ENCODE assay signal across 21 cellular contexts in genomic region chr5:127555826-127556225, GRCh38. TPM values are rescaled to one million over a fixed set of nuclear protein-coding genes. Genes with fewer than 3 reads are reported as not detected.
A peak's percentile ranks its signal among the peaks of the same experiment; 100 is the strongest.
DNase-seq lines count a peak whose midpoint lies in the region; ATAC-seq, FAIRE-seq and TF ChIP-seq lines count a peak whose summit lies in the region.
"Had no signal": no experiment of that assay in that cellular context is flagged by ENCODE, and none has a peak within 500 bp of the region (broad histone marks: within the 10 kb centered on the region; RNA-seq: fewer than 3 reads in every experiment).

No MANE protein-coding gene starts in this region.

- H4K20me1 ChIP-seq in MM.1S (ENCODE audit: insufficient read depth, low read length) (no peaks in the 10 kb centered on the region), K562 (replicated peaks; ENCODE audit: control insufficient read depth, insufficient read depth, low read length) (no peaks in the 10 kb centered on the region)
- H4K20me1 ChIP-seq: BLaER1 had no signal

- DNase-seq in GM18507 (ENCODE audit: extremely low spot score, insufficient read length, low read depth) (no peak), MM.1S (peak; percentile 34), K562 (ENCODE audit: extremely low read depth in 1 of 4, low spot score in 3 of 4) (no peak), left lung (no peak), glomerular visceral epithelial cell (ENCODE audit: extremely low spot score) (no peak), GF-D8 (lab: John Stamatoyannopoulos, UW) (no peak)
- no peak for DNase-seq in activated effector memory CD4-positive, alpha-beta T cell treated with Interleukin-2 at 50 U/mL for 16 hours
- DNase-seq: CD8-positive, alpha-beta T cell; DMS79; HFFc6; NCI-H1092; NCI-H146; NCI-H2081 treated with DMSO at 0.1 percent for 48 hours; NCI-H510A treated with DMSO at 0.1 percent for 48 hours; NCI-H82; Peyer's patch; SK-N-SH had no signal

- peak overlapping the region; percentile 48; the same call in 1 of the 2 replicates for H3K27ac ChIP-seq in MM.1S (ENCODE audit: low read length)
- H3K27ac ChIP-seq in K562 (ENCODE audit: extremely low read depth, low read depth, low read length) = no peak overlapping the region
- H3K27ac ChIP-seq in left lung = peak overlapping the region in 1 of 2 donors; percentile 15
- H3K27ac ChIP-seq: BLaER1, Peyer's patch had no signal

- ATAC-seq in K562 = no peak
- ATAC-seq in left lung = peak; percentile 66
- ATAC-seq in GM18505 (IDR thresholded peaks at IDR 0.05; ENCODE audit: unreplicated experiment) = no peak
- ATAC-seq: CD8-positive, alpha-beta T cell; Right ventricle myocardium inferior had no signal

- peaks cover 12% of the 10 kb centered on the region; the same call in 1 of the 2 replicates for H3F3A ChIP-seq in MM.1S (ENCODE audit: insufficient read depth, low read length)

- TF ChIP-seq POLR2A in K562 (conservative IDR thresholded peaks at IDR 0.05) (no peak), GM18505 (IDR thresholded peaks at IDR 0.05; ENCODE audit: borderline replicate concordance, extremely low read depth, insufficient read depth, insufficient read length) (no peak)

- intact Hi-C loops in K562 (cut with micrococcal nuclease) = no loop called here
- intact Hi-C loops in left lung (cut with DNase I) = no loop called here

- in situ Hi-C loops in K562 (cut with MboI) = no loop called here

- H2AFZ ChIP-seq in MM.1S (ENCODE audit: low read length) (no peak overlapping the region), K562 (ENCODE audit: low read depth, low read length) (no peak overlapping the region)

- 6% methylated on average over 1 of the region's 1 CpG for WGBS in K562 (ENCODE audit: insufficient coverage, low coverage, missing lambda C conversion rate)

- H3K4me2 ChIP-seq in MM.1S (ENCODE audit: low read depth, low read length) = peak overlapping the region; percentile 51
- no peak overlapping the region for H3K4me2 ChIP-seq in K562 (ENCODE audit: insufficient read depth, low read length)
- H3K4me2 ChIP-seq: BLaER1, SK-N-SH had no signal

- H3K4me1 ChIP-seq in MM.1S (ENCODE audit: low read length) (peaks cover 45% of the 10 kb centered on the region), K562 (replicated peaks in 1 of 2; ENCODE audit: control insufficient read depth in 2 of 2, insufficient read depth in 2 of 2, low read length in 2 of 2) (no peaks in the 10 kb centered on the region), left lung (no peaks in the 10 kb centered on the region)
- H3K4me1 ChIP-seq: BLaER1, Peyer's patch had no signal

- TF ChIP-seq RAD21 in K562 (CRISPR knock-in tag; conservative IDR thresholded peaks at IDR 0.05 in 1 of 2, IDR thresholded peaks at IDR 0.05 in 1 of 2) = no peak

- H3K27me3 ChIP-seq in MM.1S (replicated peaks; ENCODE audit: insufficient read depth, low read length) = no peaks in the 10 kb centered on the region
- no peaks in the 10 kb centered on the region for H3K27me3 ChIP-seq in K562 (ENCODE audit: control insufficient read depth in 2 of 2, insufficient read depth in 2 of 2, low read length in 2 of 2)
- H3K27me3 ChIP-seq in left lung = no peaks in the 10 kb centered on the region
- H3K27me3 ChIP-seq: BLaER1, Peyer's patch had no signal

- H3K9me3 ChIP-seq in MM.1S (replicated peaks; ENCODE audit: insufficient read depth, low read length) (no peaks in the 10 kb centered on the region), K562 (replicated peaks; ENCODE audit: control insufficient read depth, insufficient read depth, low read depth, low read length) (no peaks in the 10 kb centered on the region), left lung (no peaks in the 10 kb centered on the region)
- H3K9me3 ChIP-seq: BLaER1, Peyer's patch, SK-N-SH had no signal

- CTCF ChIA-PET in K562 (lab: Yijun Ruan, JAX; ENCODE audit: low intra/inter-chr PET ratio) = no interaction called here

- BruUV-seq in K562 (replicated peaks; lab: Mats Ljungman, UMichigan) = no TSS peak

- H3K36me3 ChIP-seq in MM.1S (replicated peaks; ENCODE audit: insufficient read depth, low read length) (no peaks in the 10 kb centered on the region; the same call in 1 of the 2 replicates), K562 (ENCODE audit: control insufficient read depth, insufficient read depth, low read length) (peaks cover 36% of the 10 kb centered on the region; the same call in 2 of the 3 replicates), left lung (peaks cover 0 to 32% of the 10 kb centered on the region in 2 donors)

- TF ChIP-seq CTCF in MM.1S (IDR thresholded peaks at IDR 0.05; ENCODE audit: low read length) = no peak
- no peak for TF ChIP-seq CTCF in K562 (IDR thresholded peaks at IDR 0.05 in 2 of 3, conservative IDR thresholded peaks at IDR 0.05 in 1 of 3; ENCODE audit: insufficient read depth in 2 of 3, low read depth in 1 of 3, low read length in 3 of 3)
- TF ChIP-seq CTCF in left lung (IDR thresholded peaks at IDR 0.05) = no peak

- H3K79me2 ChIP-seq in MM.1S (ENCODE audit: low read length) = no peaks in the 10 kb centered on the region
- H3K79me2 ChIP-seq in K562 (ENCODE audit: control insufficient read depth, insufficient read depth, low read length) = no peaks in the 10 kb centered on the region

- no peaks in the 10 kb centered on the region for H3K9me2 ChIP-seq in MM.1S (replicated peaks; ENCODE audit: insufficient read depth, low read length)
- H3K9me2 ChIP-seq: SK-N-SH had no signal

- FAIRE-seq in GM18507 (lab: Jason Lieb, UNC) = peak; percentile 45
- FAIRE-seq in K562 (lab: Jason Lieb, UNC) = peak; percentile 46
- FAIRE-seq: D721Med had no signal

- POLR2A ChIA-PET in K562 (lab: Yijun Ruan, JAX) = no interaction called here

- TF ChIP-seq EP300 in K562 (IDR thresholded peaks at IDR 0.05; ENCODE audit: low read length) = no peak

- H3K9me1 ChIP-seq in K562 (ENCODE audit: control insufficient read depth, insufficient read depth, low read length) = no peaks in the 10 kb centered on the region

- H3K9ac ChIP-seq in MM.1S (ENCODE audit: low read length) (no peak overlapping the region), K562 (ENCODE audit: insufficient read depth in 1 of 2, low read depth in 2 of 2, low read length in 2 of 2) (no peak overlapping the region)
- H3K9ac ChIP-seq: BLaER1, SK-N-SH had no signal

- H3K4me3 ChIP-seq in MM.1S (ENCODE audit: low read length) = no peak overlapping the region
- no peak overlapping the region for H3K4me3 ChIP-seq in K562
- no peak overlapping the region for H3K4me3 ChIP-seq in left lung
- H3K4me3 ChIP-seq: BLaER1, Peyer's patch had no signal

TF ChIP-seq in K562, 482 proteins besides CTCF, POLR2A, EP300 and RAD21:
- TF ChIP-seq IFI16 (CRISPR knock-in tag; IDR thresholded peaks at IDR 0.05) = no peak

RNA-seq across cellular contexts. Expression of gene PRRC1, which starts 38.4 kb away (rescaled TPM):
- total RNA-seq in K562 (2011; cell fraction: chromatin; rRNA removed; ENCODE audit: low replicate concordance) = 53.6 and 122 TPM in 2 replicates
- total RNA-seq in K562 (2011; cell fraction: nucleolus; rRNA removed) = 36.7 and 44.0 TPM in 2 replicates
- total RNA-seq in K562 (2011; cell fraction: nucleoplasm; rRNA removed) = 65.5 and 95.0 TPM in 2 replicates
- total RNA-seq in K562 (2014; rRNA removed) (23.4 and 24.7 TPM in 2 replicates), K562 (2014; rRNA removed; fragmentation: Illumina TruSeq; extraction: Trizol) (39.1 and 39.2 TPM in 2 replicates), K562 (2015; rRNA removed; fragmentation: Illumina TruSeq; extraction: Trizol) (38.4 and 41.1 TPM in 2 replicates), K562 (2021) (48.0 and 51.4 TPM in 2 replicates), left lung (10 to 100 TPM; 57.5 to 74.4 TPM)
- polyA plus RNA-seq in K562 (2011; rRNA removed) (62.1 and 77.6 TPM in 2 replicates), K562 (2014; fragmentation: Illumina TruSeq; extraction: Trizol) (38.0 and 43.9 TPM in 2 replicates), K562 (2014; fragmentation: Nextera tagmentation; extraction: Ambion mirVana) (10 to 100 TPM; 44.3 to 68.7 TPM), K562 (2014; rRNA removed) (28.9 and 32.2 TPM in 2 replicates)
- 42.1 and 82.3 TPM in 2 replicates for polyA plus RNA-seq in K562 (2011; cell fraction: cytosol; rRNA removed)
- polyA plus RNA-seq in K562 (2011; cell fraction: nucleus; rRNA removed) = 60.0 and 97.1 TPM in 2 replicates
- polyA plus RNA-seq in K562 (2012) = 33.7 and 34.3 TPM in 2 replicates
- 194 and 197 TPM in 2 replicates for polyA minus RNA-seq in K562 (2011; rRNA and poly(A)+ RNA removed)
- polyA minus RNA-seq in K562 (2011; cell fraction: cytosol; rRNA and poly(A)+ RNA removed) = 48.2 and 51.7 TPM in 2 replicates
- polyA minus RNA-seq in K562 (2011; cell fraction: nucleus; rRNA and poly(A)+ RNA removed) = 41.2 and 96.2 TPM in 2 replicates
